ENCODE assay signal across 1 cellular context in genomic region chr22:37179622-37180420, GRCh38.
TF ChIP-seq lines count a peak whose summit lies in the region.

No MANE protein-coding gene starts in this region.

TF ChIP-seq in GM23338, 12 proteins besides CTCF, POLR2A, EP300 and RAD21 (continued from another document):
- TF ChIP-seq ZNF462 (CRISPR knock-in tag; IDR thresholded peaks at IDR 0.05) (no peak), ETS1 (IDR thresholded peaks at IDR 0.05) (no peak), EZH2phosphoT487 (IDR thresholded peaks at IDR 0.05; ENCODE audit: unreplicated experiment) (no peak), JUNB (IDR thresholded peaks at IDR 0.05; ENCODE audit: unreplicated experiment) (no peak), ZNF114 (CRISPR knock-in tag; IDR thresholded peaks at IDR 0.05) (no peak)
